7 cellular contexts compared by ENCODE assay signal in the genomic region with DNA sequence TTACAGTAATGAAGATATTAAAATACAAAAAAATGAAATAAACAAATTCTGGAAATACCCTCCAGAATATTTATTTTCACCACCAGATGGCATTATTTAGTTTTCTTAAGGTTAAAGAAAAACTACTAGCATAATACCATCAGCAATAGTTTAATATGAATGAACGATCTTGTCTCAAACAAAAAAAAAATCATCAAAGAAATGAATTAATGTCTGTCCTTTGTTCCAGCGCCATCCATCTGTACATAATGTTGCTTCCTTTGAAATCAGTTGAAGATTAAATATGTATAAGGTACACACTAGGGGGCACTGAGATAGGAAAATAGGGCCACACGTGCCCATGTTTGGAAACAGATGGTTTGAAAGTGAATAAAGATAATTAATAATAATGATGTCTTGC.
A peak's percentile ranks its signal among the peaks of the same experiment; 100 is the strongest.
DNase-seq lines count a peak whose midpoint lies in the region; ATAC-seq, FAIRE-seq and TF ChIP-seq lines count a peak whose summit lies in the region.

No MANE protein-coding gene starts in this region.

- H4K20me1 ChIP-seq in GM12878 (ENCODE audit: control insufficient read depth, insufficient read depth), result no peaks in the 10 kb centered on the region

- 17% methylated on average over 3 of the region's 3 CpGs for WGBS in GM12878 (ENCODE audit: insufficient coverage, insufficient replicate concordance, low lambda C conversion rate, missing lambda C conversion rate)
- WGBS in mesenchymal stem cell, result no CpG with 5 or more reads among the region's 3 CpGs

- ATAC-seq in GM12878 (peak; percentile 34; the same call in 1 of the 3 replicates), sciatic nerve (no peak), GM18505 (IDR thresholded peaks at IDR 0.05; ENCODE audit: unreplicated experiment) (no peak), GM21723 (IDR thresholded peaks at IDR 0.05; ENCODE audit: unreplicated experiment) (no peak)

- H3K27ac ChIP-seq in GM12878 (ENCODE audit: control insufficient read depth, insufficient read depth), result no peak overlapping the region
- no peak overlapping the region for H3K27ac ChIP-seq in mesenchymal stem cell (ENCODE audit: low read length, poor library complexity, severe bottlenecking)

- no TSS peak for BruUV-seq in GM12878 (replicated peaks; lab: Mats Ljungman, UMichigan)

- H2BK12ac ChIP-seq in mesenchymal stem cell (ENCODE audit: low read length in 2 of 2), result no peak overlapping the region

- H3K4me2 ChIP-seq in GM12878 (ENCODE audit: control insufficient read depth, insufficient read depth), result no peak overlapping the region
- no peak overlapping the region for H3K4me2 ChIP-seq in mesenchymal stem cell (ENCODE audit: low read length, poor library complexity, severe bottlenecking)

- H3K9me3 ChIP-seq in GM12878 (replicated peaks; ENCODE audit: control insufficient read depth, insufficient read depth, low read length), result no peaks in the 10 kb centered on the region
- H3K9me3 ChIP-seq in mesenchymal stem cell (ENCODE audit: control insufficient read depth, low read length), result no peaks in the 10 kb centered on the region

- no peak overlapping the region for H4K8ac ChIP-seq in mesenchymal stem cell (ENCODE audit: low read length)

- in situ Hi-C loops in GM12878 (cut with MboI), result loop anchor here (10.0 kb wide), 2 partner anchors 461 to 551 kb away; no protein-coding TSS in a partner anchor

- SMC1A ChIA-PET in GM12878 (lab: Charles Lee; ENCODE audit: uncharacterized antibody, unreplicated experiment), result interaction anchor here (0.8 to 3.6 kb wide), 5 partner anchors 12 to 98 kb away, joined by 3 to 16 read pairs (median 5); no protein-coding TSS in a partner anchor

- RAD21 ChIA-PET in GM12878 (lab: Charles Lee; ENCODE audit: unreplicated experiment), result interaction anchor here (0.6 kb wide), 1 partner anchor 85 kb away, joined by 3 read pairs; no protein-coding TSS in a partner anchor

- H2BK120ac ChIP-seq in mesenchymal stem cell (ENCODE audit: low read depth, low read length), result no peak overlapping the region

- DNase-seq in GM12892 (ENCODE audit: insufficient read length) (no peak), NCI-H2029 treated with DMSO at 0.1 percent for 48 hours (lab: John Stamatoyannopoulos, UW) (peak; percentile 77), GM12878 (ENCODE audit: low read depth, low spot score) (no peak), mesenchymal stem cell (peak; percentile 40), sciatic nerve (ENCODE audit: low spot score) (no peak)

- no peak for TF ChIP-seq EP300 in GM12878 (IDR thresholded peaks at IDR 0.05; ENCODE audit: borderline replicate concordance in 1 of 2, control insufficient read depth in 1 of 2, low read depth in 2 of 2, low read length in 2 of 2)

- H3K27me3 ChIP-seq in GM12878 (replicated peaks in 1 of 2; ENCODE audit: control insufficient read depth in 2 of 2, insufficient read depth in 2 of 2, low read length in 1 of 2) (no peaks in the 10 kb centered on the region), mesenchymal stem cell (ENCODE audit: control insufficient read depth in 1 of 2, insufficient read depth in 1 of 2, low read length in 2 of 2) (no peaks in the 10 kb centered on the region)

- H3K18ac ChIP-seq in mesenchymal stem cell (ENCODE audit: low read depth in 1 of 2, low read length in 2 of 2), result no peak overlapping the region

- H3K14ac ChIP-seq in mesenchymal stem cell (ENCODE audit: low read length in 2 of 2), result no peak overlapping the region

- H3K9ac ChIP-seq in GM12878 (ENCODE audit: control insufficient read depth, insufficient read depth, low read length) (no peak overlapping the region), mesenchymal stem cell (ENCODE audit: low read length) (peak overlapping the region; percentile 71)

- TF ChIP-seq POLR2A in GM12892 (IDR thresholded peaks at IDR 0.05; ENCODE audit: low read depth, low read length) (no peak), GM12878 (IDR thresholded peaks at IDR 0.05; ENCODE audit: low read depth, low read length) (no peak), GM18505 (IDR thresholded peaks at IDR 0.05; ENCODE audit: borderline replicate concordance, extremely low read depth, insufficient read depth, insufficient read length) (no peak)

- no peak overlapping the region for H2AK5ac ChIP-seq in mesenchymal stem cell (ENCODE audit: low read length, severe bottlenecking)

- 0 out of 2 replicates have a peak, but pooled peaks have one; percentile 6 for TF ChIP-seq RAD21 in GM12878 (IDR thresholded peaks at IDR 0.05; ENCODE audit: insufficient read depth, low read depth, low read length)

- CTCF ChIA-PET in GM12878 (lab: Yijun Ruan, JAX), result interaction anchor here (0.9 to 2.4 kb wide), 13 partner anchors 9 to 891 kb away, joined by 3 to 15 read pairs (median 4); no protein-coding TSS in a partner anchor

- TF ChIP-seq CTCF in GM12878 (IDR thresholded peaks at IDR 0.05 in 2 of 3, conservative IDR thresholded peaks at IDR 0.05 in 1 of 3; ENCODE audit: control insufficient read depth in 2 of 3, extremely low read depth in 1 of 3, insufficient read depth in 1 of 3, low read depth in 3 of 3, low read length in 3 of 3), result peak in 2 of 3 experiments; percentile 23 to 32; a peak in 3 of 6 replicates

- H3K79me2 ChIP-seq in GM12878 (ENCODE audit: control insufficient read depth, insufficient read depth, low read length), result no peaks in the 10 kb centered on the region

- no peaks in the 10 kb centered on the region for H3K79me1 ChIP-seq in mesenchymal stem cell (replicated peaks; ENCODE audit: low read length, poor library complexity, severe bottlenecking)

- H2BK15ac ChIP-seq in mesenchymal stem cell (ENCODE audit: low read depth, poor library complexity, severe bottlenecking), result no peak overlapping the region

- no peak overlapping the region for H2BK5ac ChIP-seq in mesenchymal stem cell (ENCODE audit: low read depth, low read length, poor library complexity, severe bottlenecking)

- POLR2A ChIA-PET in GM12878 (lab: Charles Lee), result no interaction called here

- H3K36me3 ChIP-seq in GM12878 (ENCODE audit: control insufficient read depth in 2 of 2, insufficient read depth in 2 of 2, low read length in 1 of 2) (no peaks in the 10 kb centered on the region), mesenchymal stem cell (ENCODE audit: control insufficient read depth in 1 of 2, insufficient read depth in 2 of 2, low read depth in 1 of 2, low read length in 2 of 2) (no peaks in the 10 kb centered on the region)

- H3K4me3 ChIP-seq in GM12878, result no peak overlapping the region
- H3K4me3 ChIP-seq in mesenchymal stem cell (ENCODE audit: insufficient read depth in 1 of 2, low read depth in 1 of 2, low read length in 2 of 2), result no peak overlapping the region

- peak; percentile 54 for FAIRE-seq in GM12892 (lab: Jason Lieb, UNC)
- FAIRE-seq in GM12878 (lab: Jason Lieb, UNC), result no peak

- H3K23ac ChIP-seq in mesenchymal stem cell (ENCODE audit: low read length in 2 of 2), result no peak overlapping the region

- H4K91ac ChIP-seq in mesenchymal stem cell (ENCODE audit: low read length), result no peak overlapping the region

- H2AFZ ChIP-seq in GM12878 (ENCODE audit: control insufficient read depth, low read depth, low read length) (no peak overlapping the region), mesenchymal stem cell (ENCODE audit: low read depth, low read length) (no peak overlapping the region)

- H3K4me1 ChIP-seq in GM12878 (ENCODE audit: control insufficient read depth, insufficient read depth, low read length) (no peaks in the 10 kb centered on the region), mesenchymal stem cell (ENCODE audit: control insufficient read depth, insufficient read depth, low read depth, low read length) (no peaks in the 10 kb centered on the region)

- intact Hi-C loops in GM12878 (cut with micrococcal nuclease; ENCODE audit: unreplicated experiment) (loop anchor here (1.0 to 2.0 kb wide), 4 partner anchors 87 to 641 kb away; no protein-coding TSS in a partner anchor), sciatic nerve (cut with DNase I) (loop anchor here (5.0 kb wide), 1 partner anchor 459 kb away; no protein-coding TSS in a partner anchor)

- no peak overlapping the region for H3K4ac ChIP-seq in mesenchymal stem cell (ENCODE audit: low read depth in 1 of 2, low read length in 2 of 2)

TF ChIP-seq in GM12878, 131 proteins besides CTCF, POLR2A, EP300 and RAD21:
- no peak for TF ChIP-seq MYC (IDR thresholded peaks at IDR 0.05; ENCODE audit: insufficient read depth, insufficient read length, insufficient replicate concordance, low read length, severe bottlenecking)
- TF ChIP-seq NRF1 (conservative IDR thresholded peaks at IDR 0.05; ENCODE audit: low read depth, low read length), result no peak
- peak; percentile 45; the same call in 1 of the 2 replicates for TF ChIP-seq SMC3 (IDR thresholded peaks at IDR 0.05; ENCODE audit: borderline replicate concordance, low read length)
- TF ChIP-seq PBX3 (IDR thresholded peaks at IDR 0.05; ENCODE audit: insufficient replicate concordance, low read depth, low read length), result no peak
- TF ChIP-seq FOXK2 (IDR thresholded peaks at IDR 0.05), result no peak
- no peak for TF ChIP-seq MTA2 (IDR thresholded peaks at IDR 0.05; ENCODE audit: low read depth)

Comparison
In these comparisons a context has a peak if more than half of its experiments do, and no peak if none do; other contexts are left out.
1. DNase-seq: peak in NCI-H2029 treated with DMSO at 0.1 percent for 48 hours (single experiment) and mesenchymal stem cell (single experiment); none in GM12892 (single experiment), GM12878 (single experiment) and sciatic nerve (single experiment).